ENCODE assay signal across 11 cellular contexts in the genomic region with DNA sequence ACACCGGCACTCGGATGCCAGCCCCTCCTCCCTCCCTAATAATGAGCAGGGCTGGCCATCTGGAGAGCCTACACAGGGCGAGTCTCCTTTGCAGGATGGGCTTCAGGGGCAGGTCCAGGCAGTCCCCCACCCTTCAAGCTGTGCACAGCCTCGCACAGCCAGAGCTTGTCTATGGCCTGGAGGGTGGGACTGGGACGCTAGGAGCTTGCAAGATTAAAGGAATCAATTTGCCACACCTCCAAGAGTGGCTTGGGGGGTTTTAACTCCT. TPM values are rescaled to one million over a fixed set of nuclear protein-coding genes. Genes with fewer than 3 reads are reported as not detected.
"Had no signal": no experiment of that assay in that cellular context is flagged by ENCODE, and none has a peak within 500 bp of the region (broad histone marks: within the 10 kb centered on the region; RNA-seq: fewer than 3 reads in every experiment).

No MANE protein-coding gene starts in this region.

- FAIRE-seq: pancreas had no signal

- H3K27ac ChIP-seq: gastrocnemius medialis, pancreas, skin epidermis, tibial artery, vagina had no signal

- H3K36me3 ChIP-seq: gastrocnemius medialis, pancreas, tibial artery, vagina had no signal

- H3K27me3 ChIP-seq: gastrocnemius medialis, pancreas, vagina had no signal

- H3K9me3 ChIP-seq: gastrocnemius medialis, pancreas, tibial artery, vagina had no signal

- H3K4me3 ChIP-seq: gastrocnemius medialis, pancreas, skin epidermis, tibial artery, vagina had no signal

- DNase-seq: activated CD8-positive, alpha-beta memory T cell treated with anti-CD3 and anti-CD28 coated beads, Interleukin-2, amount 50 U/mL, for 48 hours; activated naive CD4-positive, alpha-beta T cell treated with anti-CD3 and anti-CD28 coated beads, Interleukin-2, amount 10 ng/mL, durations not matched to agents 7 days and 5 days; cortex of kidney; effector CD8-positive, alpha-beta T cell; pancreas had no signal

- H3K4me1 ChIP-seq: gastrocnemius medialis, pancreas, tibial artery, vagina had no signal

RNA-seq across cellular contexts. Expression of gene OTOF, which starts 43.9 kb away (rescaled TPM):
- total RNA-seq: kidney epithelial cell had no signal
- polyA plus RNA-seq: neural cell had no signal
